ENCODE assay signal across 12 cellular contexts in genomic region chr13:60765700-60766411, GRCh38.
DNase-seq lines count a peak whose midpoint lies in the region; ATAC-seq and TF ChIP-seq lines count a peak whose summit lies in the region.
"Had no signal": no experiment of that assay in that cellular context is flagged by ENCODE, and none has a peak within 500 bp of the region (broad histone marks: within the 10 kb centered on the region; RNA-seq: fewer than 3 reads in every experiment).

No MANE protein-coding gene starts in this region.

- H3K36me3 ChIP-seq in PC-3 (ENCODE audit: low read depth, low read length) = no peaks in the 10 kb centered on the region
- no peaks in the 10 kb centered on the region for H3K36me3 ChIP-seq in kidney epithelial cell (ENCODE audit: control insufficient read depth, insufficient read depth, low read length)

- intact Hi-C loops in PC-3 (cut with micrococcal nuclease) = no loop called here

- H3K27ac ChIP-seq in PC-3 (ENCODE audit: low read length) = no peak overlapping the region

- no peaks in the 10 kb centered on the region for H3K79me2 ChIP-seq in PC-3 (ENCODE audit: low read length)

- peak overlapping the region; percentile 16; the same call in 1 of the 2 replicates for H3K4me2 ChIP-seq in PC-3 (ENCODE audit: low read length)

- TF ChIP-seq CTCF in PC-3 (conservative IDR thresholded peaks at IDR 0.05; ENCODE audit: low read depth, low read length) = no peak
- no peak for TF ChIP-seq CTCF in kidney epithelial cell (IDR thresholded peaks at IDR 0.05; ENCODE audit: insufficient read depth, low read length, poor library complexity, severe bottlenecking)
- no peak for TF ChIP-seq CTCF in retinal pigment epithelial cell (conservative IDR thresholded peaks at IDR 0.05; ENCODE audit: low read depth, low read length)

- no peak overlapping the region for H2AFZ ChIP-seq in PC-3 (ENCODE audit: low read length)

- no peaks in the 10 kb centered on the region for H3K9me3 ChIP-seq in PC-3 (ENCODE audit: low read length)

- no peak overlapping the region for H3K9ac ChIP-seq in PC-3 (ENCODE audit: low read length)

- POLR2A ChIA-PET in PC-3 (lab: Charles Lee; ENCODE audit: unreplicated experiment) = no interaction called here

- ATAC-seq in PC-3 (peak; percentile 81), GM19324 (IDR thresholded peaks at IDR 0.05; ENCODE audit: low FRiP score, unreplicated experiment) (no peak), GM18511 (IDR thresholded peaks at IDR 0.05; ENCODE audit: unreplicated experiment) (no peak)
- ATAC-seq: stimulated activated naive CD8-positive, alpha-beta T cell treated with anti-CD3 and anti-CD28 coated beads, Interleukin-15, Interleukin-2, amounts not matched to agents 100 U/mL and 50 U/mL, for 24 hours had no signal

- no peaks in the 10 kb centered on the region for H3F3A ChIP-seq in PC-3 (ENCODE audit: low read length, unreplicated experiment)

- DNase-seq in PC-3 (peak; percentile 62), dermis blood vessel endothelial cell (peak; percentile 41), kidney epithelial cell (ENCODE audit: low read depth) (peak; percentile 77), retinal pigment epithelial cell (ENCODE audit: low read depth) (peak; percentile 89), DMS153 (lab: John Stamatoyannopoulos, UW) (no peak)
- no peak for DNase-seq in NK-92 treated with Interleukin-12 subunit alpha and Interleukin-12 subunit beta, amount 100 ng/mL, for 24 hours (lab: John Stamatoyannopoulos, UW)
- DNase-seq: activated CD4-positive, alpha-beta T cell treated with anti-CD3 and anti-CD28 coated beads, Interleukin-2, amount 50 U/mL, for 1 hour; H9; stimulated activated CD4-positive, alpha-beta T cell treated with anti-CD3 and anti-CD28 coated beads, Interleukin-4, amount 100 ng/mL, for 4 hours; stimulated activated naive CD8-positive, alpha-beta T cell treated with anti-CD3 and anti-CD28 coated beads, Interleukin-15, Interleukin-2, amounts not matched to agents 100 U/mL and 50 U/mL, for 24 hours had no signal

- H3K27me3 ChIP-seq in PC-3 (ENCODE audit: low read length) (no peaks in the 10 kb centered on the region), kidney epithelial cell (ENCODE audit: control insufficient read depth, insufficient read depth, low read length) (no peaks in the 10 kb centered on the region)

- CTCF ChIA-PET in PC-3 (lab: Charles Lee) = no interaction called here

- peaks cover 13% of the 10 kb centered on the region for H3K4me1 ChIP-seq in PC-3 (ENCODE audit: insufficient read depth, low read length)

- BruUV-seq in PC-3 (replicated peaks; lab: Mats Ljungman, UMichigan) = no TSS peak

- H3K4me3 ChIP-seq in PC-3 (ENCODE audit: low read length) (no peak overlapping the region), kidney epithelial cell (ENCODE audit: low read depth, low read length) (no peak overlapping the region), retinal pigment epithelial cell (ENCODE audit: low read length) (no peak overlapping the region)

- no peaks in the 10 kb centered on the region for H3K9me2 ChIP-seq in PC-3 (replicated peaks; ENCODE audit: low read length)

- no peaks in the 10 kb centered on the region for H4K20me1 ChIP-seq in PC-3 (ENCODE audit: low read length)

Comparison
In these comparisons a context has a peak if more than half of its experiments do, and no peak if none do; other contexts are left out.
1. DNase-seq: peak in PC-3 (single experiment), dermis blood vessel endothelial cell (single experiment), kidney epithelial cell (single experiment) and retinal pigment epithelial cell (single experiment); none in DMS153 (single experiment) and NK-92 treated with Interleukin-12 subunit alpha and Interleukin-12 subunit beta, amount 100 ng/mL, for 24 hours (single experiment).